In genomic region chr5:100777680-100778281, GRCh38 we compare ENCODE assay signal across 8 cellular contexts.
DNase-seq lines count a peak whose midpoint lies in the region; ATAC-seq, FAIRE-seq and TF ChIP-seq lines count a peak whose summit lies in the region.

No MANE protein-coding gene starts in this region.

- H4K20me1 ChIP-seq in K562 (replicated peaks; ENCODE audit: control insufficient read depth, insufficient read depth, low read length) = no peaks in the 10 kb centered on the region

- TF ChIP-seq POLR2A in K562 (conservative IDR thresholded peaks at IDR 0.05) = no peak

- H3K4me3 Mint-ChIP-seq in naive B cell = peak overlapping the region in 7 of 8 donors; percentile 0 to 68 (median 38)

- BruUV-seq in K562 (replicated peaks; lab: Mats Ljungman, UMichigan) = no TSS peak

- H2AFZ ChIP-seq in K562 (ENCODE audit: low read depth, low read length) = peak overlapping the region; percentile 33; the same call in 1 of the 2 replicates

- TF ChIP-seq RAD21 in K562 (CRISPR knock-in tag; conservative IDR thresholded peaks at IDR 0.05 in 1 of 2, IDR thresholded peaks at IDR 0.05 in 1 of 2) = no peak

- no peak for TF ChIP-seq CTCF in K562 (IDR thresholded peaks at IDR 0.05 in 2 of 3, conservative IDR thresholded peaks at IDR 0.05 in 1 of 3; ENCODE audit: insufficient read depth in 2 of 3, low read depth in 1 of 3, low read length in 3 of 3)

- TF ChIP-seq EP300 in K562 (IDR thresholded peaks at IDR 0.05; ENCODE audit: low read length) = no peak

- no peaks in the 10 kb centered on the region for H3K9me3 ChIP-seq in K562 (replicated peaks; ENCODE audit: control insufficient read depth, insufficient read depth, low read depth, low read length)

- H3K36me3 ChIP-seq in K562 (ENCODE audit: control insufficient read depth, insufficient read depth, low read length) (no peaks in the 10 kb centered on the region), H7 (replicated peaks; ENCODE audit: control insufficient read depth, insufficient read depth, low read length) (no peaks in the 10 kb centered on the region)

- H3K4me3 ChIP-seq in K562 (no peak overlapping the region), H7 (ENCODE audit: insufficient read depth, low read depth, low read length) (no peak overlapping the region)

- no peak overlapping the region for H3K27ac ChIP-seq in K562 (ENCODE audit: extremely low read depth, low read depth, low read length)

- H3K27ac Mint-ChIP-seq in naive B cell = peak overlapping the region in 5 of 6 donors; percentile 1 to 73 (median 10)

- H3K4me2 ChIP-seq in K562 (ENCODE audit: insufficient read depth, low read length) = no peak overlapping the region

- CTCF ChIA-PET in K562 (lab: Yijun Ruan, JAX; ENCODE audit: low intra/inter-chr PET ratio) = no interaction called here

- ATAC-seq in Right ventricle myocardium inferior (peak; percentile 20), HG02798 (IDR thresholded peaks at IDR 0.05; ENCODE audit: poor library complexity, unreplicated experiment) (peak; percentile 71), K562 (no peak), naive B cell (ENCODE audit: low read depth in 2 of 2) (peak; percentile 82 to 84)

- H3K27me3 ChIP-seq in K562 (ENCODE audit: control insufficient read depth in 2 of 2, insufficient read depth in 2 of 2, low read length in 2 of 2) (no peaks in the 10 kb centered on the region), H7 (ENCODE audit: control insufficient read depth, insufficient read depth, low read length) (no peaks in the 10 kb centered on the region)

- WGBS in K562 (ENCODE audit: insufficient coverage, low coverage, missing lambda C conversion rate) = 3% methylated on average over 4 of the region's 4 CpGs

- H3K4me1 Mint-ChIP-seq in naive B cell = peaks cover 35 to 47% (median 39%) of the 10 kb centered on the region in 3 donors

- no peak for FAIRE-seq in K562 (lab: Jason Lieb, UNC)

- H3K9ac ChIP-seq in K562 (ENCODE audit: insufficient read depth in 1 of 2, low read depth in 2 of 2, low read length in 2 of 2) = no peak overlapping the region

- H3K9me3 Mint-ChIP-seq in naive B cell = no peaks in the 10 kb centered on the region

- DNase-seq in Right ventricle myocardium inferior (ENCODE audit: missing footprints) (no peak), cardiac septum (ENCODE audit: low spot score) (no peak), NCI-H226 (peak; percentile 69), K562 (ENCODE audit: extremely low read depth in 1 of 4, low spot score in 3 of 4) (peak in 1 of 4 experiments; percentile 1), naive B cell (peak; percentile 65), H7 (no peak), NCI-H1930 (lab: John Stamatoyannopoulos, UW) (no peak)

- no peaks in the 10 kb centered on the region for H3K27me3 Mint-ChIP-seq in naive B cell

- intact Hi-C loops in Right ventricle myocardium inferior (cut with DNase I) = no loop called here
- intact Hi-C loops in cardiac septum (cut with DNase I) = loop anchor here (5.0 kb wide), 1 partner anchor 125 kb away; the partner anchor contains the start of gene ST8SIA4
- intact Hi-C loops in K562 (cut with micrococcal nuclease) = loop anchor here (10.0 kb wide), 1 partner anchor 153 kb away; no protein-coding TSS in a partner anchor

- H3K79me2 ChIP-seq in K562 (ENCODE audit: control insufficient read depth, insufficient read depth, low read length) = no peaks in the 10 kb centered on the region

- no peaks in the 10 kb centered on the region for H3K4me1 ChIP-seq in K562 (replicated peaks in 1 of 2; ENCODE audit: control insufficient read depth in 2 of 2, insufficient read depth in 2 of 2, low read length in 2 of 2)

- H3K36me3 Mint-ChIP-seq in naive B cell = no peaks in the 10 kb centered on the region

- in situ Hi-C loops in K562 (cut with MboI) = no loop called here

- no peaks in the 10 kb centered on the region for H3K9me1 ChIP-seq in K562 (ENCODE audit: control insufficient read depth, insufficient read depth, low read length)

- POLR2A ChIA-PET in K562 (lab: Yijun Ruan, JAX) = no interaction called here

TF ChIP-seq in K562, 482 proteins besides CTCF, POLR2A, EP300 and RAD21:
- TF ChIP-seq FOSL1 (tag; conservative IDR thresholded peaks at IDR 0.05) = peak; percentile 49; the same call in 1 of the 2 replicates
- no peak for TF ChIP-seq MEIS2 (IDR thresholded peaks at IDR 0.05; ENCODE audit: partially characterized antibody)
- no peak for TF ChIP-seq CREB1 (IDR thresholded peaks at IDR 0.05)
- no peak for TF ChIP-seq CREB1 (CRISPR knock-in tag; IDR thresholded peaks at IDR 0.05)
- TF ChIP-seq TEAD4 (IDR thresholded peaks at IDR 0.05; ENCODE audit: low read length) = no peak
- no peak for TF ChIP-seq TEAD4 (CRISPR knock-in tag; IDR thresholded peaks at IDR 0.05; ENCODE audit: borderline replicate concordance)
- TF ChIP-seq ERF (CRISPR knock-in tag; IDR thresholded peaks at IDR 0.05) = no peak
- no peak for TF ChIP-seq ZNF449 (CRISPR knock-in tag; IDR thresholded peaks at IDR 0.05)
- TF ChIP-seq SIN3A (IDR thresholded peaks at IDR 0.05; ENCODE audit: borderline replicate concordance in 2 of 2, control insufficient read depth in 1 of 2, low read depth in 2 of 2, low read length in 2 of 2) = no peak
- no peak for TF ChIP-seq ZNF445 (CRISPR knock-in tag; IDR thresholded peaks at IDR 0.05; ENCODE audit: low read depth)
- TF ChIP-seq ARID3B (CRISPR knock-in tag; IDR thresholded peaks at IDR 0.05; ENCODE audit: borderline replicate concordance) = no peak
- no peak for TF ChIP-seq RBM25 (IDR thresholded peaks at IDR 0.05; ENCODE audit: low read depth, low read length, severe bottlenecking)
- TF ChIP-seq HEY1 (CRISPR knock-in tag; IDR thresholded peaks at IDR 0.05; ENCODE audit: borderline replicate concordance) = no peak
- TF ChIP-seq AFF4 (CRISPR knock-in tag; IDR thresholded peaks at IDR 0.05) = no peak
- no peak for TF ChIP-seq FOXA1 (IDR thresholded peaks at IDR 0.05; ENCODE audit: borderline replicate concordance)
- 0 out of 2 replicates have a peak, but pooled peaks have one; percentile 15 for TF ChIP-seq ARID1B (IDR thresholded peaks at IDR 0.05)
- TF ChIP-seq ZNF121 (CRISPR knock-in tag; conservative IDR thresholded peaks at IDR 0.05) = no peak
- no peak for TF ChIP-seq MTA1 (IDR thresholded peaks at IDR 0.05; ENCODE audit: borderline replicate concordance)
- no peak for TF ChIP-seq ZNF253 (CRISPR knock-in tag; conservative IDR thresholded peaks at IDR 0.05)
- TF ChIP-seq NFIC (IDR thresholded peaks at IDR 0.05) = peak; percentile 15; the same call in 1 of the 2 replicates

Comparison
In these comparisons a context has a peak if more than half of its experiments do, and no peak if none do; other contexts are left out.
1. DNase-seq: peak in NCI-H226 (single experiment) and naive B cell (single experiment); none in Right ventricle myocardium inferior (single experiment), cardiac septum (single experiment), H7 (single experiment) and NCI-H1930 (0 of 2).